ENCODE assay signal across 30 cellular contexts in genomic region chr2:115443550-115444185, GRCh38.
"Had no signal": no experiment of that assay in that cellular context is flagged by ENCODE, and none has a peak within 500 bp of the region (broad histone marks: within the 10 kb centered on the region; RNA-seq: fewer than 3 reads in every experiment).

No MANE protein-coding gene starts in this region.

- H3K27ac Mint-ChIP-seq: activated naive CD8-positive, alpha-beta T cell; memory B cell; natural killer cell treated with Interleukin-12 subunit alpha and Interleukin-12 subunit beta and Interleukin-15 and Interleukin-18, amount 100 ng/mL, for 72 hours; progenitor cell of endocrine pancreas; stimulated activated naive B cell treated with anti-CD40 and anti-IgM and Interleukin-4, amounts not matched to agents 10 μg/mL and 1 μg/mL and 100 μg/mL, for 72 hours; T-helper 1 cell treated with Interleukin-12 subunit alpha and Interleukin-12 subunit beta and Interleukin-4 antibody, amounts not matched to agents 30 μg/mL and 1 μg/mL, for 36 hours had no signal

- H3K4me1 ChIP-seq: gastrocnemius medialis, suprapubic skin, tibial nerve had no signal

- H3K36me3 Mint-ChIP-seq: activated naive CD8-positive, alpha-beta T cell; brain; memory B cell; stimulated activated naive B cell treated with anti-CD40 and anti-IgM and Interleukin-4, amounts not matched to agents 10 μg/mL and 1 μg/mL and 100 μg/mL, for 72 hours had no signal

- DNase-seq: activated CD4-positive, alpha-beta T cell treated with anti-CD3 and anti-CD28 coated beads for 48 hours; activated CD4-positive, alpha-beta T cell treated with anti-CD3 and anti-CD28 coated beads, Interleukin-2, amount 50 U/mL, for 48 hours; activated CD8-positive, alpha-beta memory T cell treated with anti-CD3 and anti-CD28 coated beads for 24 hours; activated effector memory CD4-positive, alpha-beta T cell treated with Interleukin-2 at 50 U/mL for 16 hours; activated naive CD4-positive, alpha-beta T cell treated with Interleukin-2 at 50 U/mL for 16 hours; aorta; dorsolateral prefrontal cortex; effector memory CD4-positive, alpha-beta T cell; erythroblast; gastrocnemius medialis; glutamatergic neuron; kidney; left colon; ovary; stimulated activated CD4-positive, alpha-beta T cell treated with anti-CD3 and anti-CD28 coated beads, Interleukin-1b, Interleukin-23, amount 100 ng/mL, for 48 hours; stimulated activated naive B cell treated with anti-CD40 and anti-IgM and Interleukin-4, amounts not matched to agents 10 μg/mL and 1 μg/mL and 100 μg/mL, for 72 hours; T-helper 9 cell; WERI-Rb-1 had no signal

- H3K27me3 Mint-ChIP-seq: activated naive CD8-positive, alpha-beta T cell; memory B cell; natural killer cell treated with Interleukin-12 subunit alpha and Interleukin-12 subunit beta and Interleukin-15 and Interleukin-18, amount 100 ng/mL, for 72 hours; progenitor cell of endocrine pancreas; stimulated activated naive B cell treated with anti-CD40 and anti-IgM and Interleukin-4, amounts not matched to agents 10 μg/mL and 1 μg/mL and 100 μg/mL, for 72 hours had no signal

- H3K4me3 Mint-ChIP-seq: activated naive CD8-positive, alpha-beta T cell; memory B cell; natural killer cell treated with Interleukin-12 subunit alpha and Interleukin-12 subunit beta and Interleukin-15 and Interleukin-18, amount 100 ng/mL, for 72 hours; stimulated activated naive B cell treated with anti-CD40 and anti-IgM and Interleukin-4, amounts not matched to agents 10 μg/mL and 1 μg/mL and 100 μg/mL, for 72 hours; T-helper 1 cell treated with Interleukin-12 subunit alpha and Interleukin-12 subunit beta and Interleukin-4 antibody, amounts not matched to agents 30 μg/mL and 1 μg/mL, for 36 hours had no signal

- H3K9me3 ChIP-seq: gastrocnemius medialis, neutrophil, ovary had no signal

- H3K4me1 Mint-ChIP-seq: brain; memory B cell; stimulated activated naive B cell treated with anti-CD40 and anti-IgM and Interleukin-4, amounts not matched to agents 10 μg/mL and 1 μg/mL and 100 μg/mL, for 72 hours had no signal

- FAIRE-seq: kidney, TTC549 had no signal

- H3K36me3 ChIP-seq: gastrocnemius medialis, neutrophil, ovary, suprapubic skin, tibial nerve, WERI-Rb-1 had no signal

- H3K27me3 ChIP-seq: dorsolateral prefrontal cortex, gastrocnemius medialis, neutrophil, ovary, suprapubic skin, tibial nerve had no signal

- H3K4me3 ChIP-seq: coronary artery, dorsolateral prefrontal cortex, gastrocnemius medialis, ovary, skin epidermis, suprapubic skin, tibial nerve had no signal

- H3K27ac ChIP-seq: coronary artery, gastrocnemius medialis, neutrophil, ovary, skin epidermis, suprapubic skin, tibial nerve, WERI-Rb-1 had no signal
